ENCODE assay signal across 8 cellular contexts in genomic region chr7:149856-150636, GRCh38. TPM values are rescaled to one million over a fixed set of nuclear protein-coding genes. Genes with fewer than 3 reads are reported as not detected.
DNase-seq lines count a peak whose midpoint lies in the region; ATAC-seq and TF ChIP-seq lines count a peak whose summit lies in the region.

No MANE protein-coding gene starts in this region.

- H3K9me3 ChIP-seq in lower lobe of right lung: no peaks in the 10 kb centered on the region

- H3K4me1 ChIP-seq in lower lobe of right lung: peaks cover 9% of the 10 kb centered on the region

- ATAC-seq in HG02938 (IDR thresholded peaks at IDR 0.05; ENCODE audit: unreplicated experiment): peak; percentile 18
- ATAC-seq in lower lobe of right lung: peak; percentile 65 to 71

- intact Hi-C loops in lower lobe of right lung (cut with DNase I): no loop called here

- peak; percentile 57 for DNase-seq in DMS79 treated with DMSO at 0.1 percent for 48 hours (lab: John Stamatoyannopoulos, UW)
- DNase-seq in SW480 (ENCODE audit: low spot score): peak; percentile 79
- DNase-seq in cardiac fibroblast (ENCODE audit: low read depth in 2 of 2): no peak
- DNase-seq in lower lobe of right lung: peak; percentile 84
- peak; percentile 15 for DNase-seq in stimulated activated CD8-positive, alpha-beta memory T cell treated with anti-CD3 and anti-CD28 coated beads, Interleukin-15, amount 100 ng/mL, for 24 hours (ENCODE audit: low read depth)
- no peak for DNase-seq in NCI-H82 (lab: John Stamatoyannopoulos, UW)
- no peak for DNase-seq in D341Med (ENCODE audit: low spot score)

- H3K27me3 ChIP-seq in lower lobe of right lung (ENCODE audit: low read depth): no peaks in the 10 kb centered on the region

- H3K36me3 ChIP-seq in lower lobe of right lung: no peaks in the 10 kb centered on the region

- TF ChIP-seq CTCF in cardiac fibroblast (IDR thresholded peaks at IDR 0.05; ENCODE audit: low read depth, low read length) (no peak), lower lobe of right lung (IDR thresholded peaks at IDR 0.05) (no peak)

- H3K27ac ChIP-seq in lower lobe of right lung: peak overlapping the region; percentile 97

- peak overlapping the region; percentile 37 to 68 for H3K4me3 ChIP-seq in cardiac fibroblast (replicated peaks in 1 of 2; ENCODE audit: low read depth in 2 of 2, low read length in 2 of 2)
- H3K4me3 ChIP-seq in lower lobe of right lung: peak overlapping the region; percentile 65

RNA-seq across cellular contexts. Expression of gene FAM20C, which starts 42.3 kb away (rescaled TPM):
- total RNA-seq in lower lobe of right lung: 42.9 TPM

Comparison
In these comparisons a context has a peak if more than half of its experiments do, and no peak if none do; other contexts are left out.
1. DNase-seq: peak in DMS79 treated with DMSO at 0.1 percent for 48 hours (single experiment), SW480 (single experiment), lower lobe of right lung (single experiment) and stimulated activated CD8-positive, alpha-beta memory T cell treated with anti-CD3 and anti-CD28 coated beads, Interleukin-15, amount 100 ng/mL, for 24 hours (single experiment); none in cardiac fibroblast (0 of 2), NCI-H82 (single experiment) and D341Med (single experiment).